In the genomic region with DNA sequence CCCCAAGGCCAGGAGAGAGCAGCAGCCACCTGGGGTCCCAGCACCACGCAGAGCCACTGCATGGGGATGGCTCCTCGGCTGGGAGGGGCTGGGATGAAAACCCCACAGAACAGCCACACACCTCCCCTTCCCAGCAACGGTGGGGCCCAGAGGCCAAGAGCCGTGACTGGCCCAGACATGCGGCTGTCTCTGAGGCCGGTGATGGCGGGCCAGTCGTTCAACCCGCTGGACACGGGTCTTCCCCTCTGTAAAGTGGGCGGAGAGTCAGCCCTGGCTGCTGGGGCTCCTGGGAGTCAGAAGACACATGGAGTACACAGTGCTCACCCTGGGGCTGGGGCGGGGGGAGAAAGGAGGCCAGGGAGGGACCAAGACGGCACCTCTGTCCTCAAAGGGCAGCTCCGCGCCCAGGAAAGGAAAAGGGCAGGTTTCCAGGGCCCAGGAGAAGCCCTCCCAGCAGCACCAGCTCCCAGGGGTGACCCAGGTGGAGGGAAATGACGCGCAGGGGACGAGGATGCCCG, we compare ENCODE assay signal across 16 cellular contexts. TPM values are rescaled to one million over a fixed set of nuclear protein-coding genes. Genes with fewer than 3 reads are reported as not detected.
DNase-seq lines count a peak whose midpoint lies in the region; ATAC-seq, FAIRE-seq and TF ChIP-seq lines count a peak whose summit lies in the region.
"Had no signal": no experiment of that assay in that cellular context is flagged by ENCODE, and none has a peak within 500 bp of the region (broad histone marks: within the 10 kb centered on the region; RNA-seq: fewer than 3 reads in every experiment).

No MANE protein-coding gene starts in this region.

- H3K27ac ChIP-seq in BLaER1 treated with 17β-estradiol and CSF1 and Interleukin-3, amounts not matched to agents 10 nM and 100 nM, result no peak overlapping the region
- H3K27ac ChIP-seq in foreskin keratinocyte, result no peak overlapping the region
- H3K27ac ChIP-seq: 22Rv1, pancreas, SK-N-MC, thoracic aorta, VCaP had no signal

- peaks cover 54 to 99% (median 94%) of the 10 kb centered on the region in 10 experiments for H3K4me1 ChIP-seq in BLaER1 treated with 17β-estradiol and CSF1 and Interleukin-3, amounts not matched to agents 10 nM and 100 nM
- no peaks in the 10 kb centered on the region for H3K4me1 ChIP-seq in foreskin keratinocyte
- H3K4me1 ChIP-seq: pancreas had no signal

- H3K4me2 ChIP-seq in BLaER1 treated with 17β-estradiol and CSF1 and Interleukin-3, amounts not matched to agents 10 nM and 100 nM, result peak overlapping the region; percentile 22 to 98 (median 84); a peak in 21 of 22 replicates

- H3K36me3 ChIP-seq in BLaER1 treated with 17β-estradiol and CSF1 and Interleukin-3, amounts not matched to agents 10 nM and 100 nM, result no peaks in the 10 kb centered on the region
- H3K36me3 ChIP-seq: pancreas, thoracic aorta had no signal

- no peaks in the 10 kb centered on the region for H3K9me3 ChIP-seq in BLaER1 treated with 17β-estradiol and CSF1 and Interleukin-3, amounts not matched to agents 10 nM and 100 nM (replicated peaks in 1 of 11)
- H3K9me3 ChIP-seq: pancreas, thoracic aorta had no signal

- no peak for FAIRE-seq in H54 (lab: Jason Lieb, UNC)
- FAIRE-seq: pancreas had no signal

- ATAC-seq in foreskin keratinocyte (peak; percentile 3), HG03196 (IDR thresholded peaks at IDR 0.05; ENCODE audit: unreplicated experiment) (no peak)
- ATAC-seq: pancreas had no signal

- DNase-seq in DMS 273 (lab: John Stamatoyannopoulos, UW; ENCODE audit: unreplicated experiment) (peak; percentile 48), DMS 273 treated with DMSO at 0.1 percent for 48 hours (lab: John Stamatoyannopoulos, UW) (no peak), OCI-M1 (lab: John Stamatoyannopoulos, UW) (peak; percentile 36), foreskin keratinocyte (no peak), H54 (ENCODE audit: insufficient read length, low spot score) (no peak), NCI-H2081 (lab: John Stamatoyannopoulos, UW) (no peak)
- DNase-seq: NCI-H1694; stimulated activated CD4-positive, alpha-beta T cell treated with anti-CD3 and anti-CD28 coated beads, Interleukin-12 subunit alpha, Interleukin-12 subunit beta, amount 100 ng/mL, for 4 hours had no signal

- peaks cover 0 to 54% (median 0%) of the 10 kb centered on the region in 11 experiments; a peak in 7 of 22 replicates for H3K27me3 ChIP-seq in BLaER1 treated with 17β-estradiol and CSF1 and Interleukin-3, amounts not matched to agents 10 nM and 100 nM
- H3K27me3 ChIP-seq in foreskin keratinocyte, result peaks cover 28% of the 10 kb centered on the region
- H3K27me3 ChIP-seq: pancreas had no signal

- H4K20me1 ChIP-seq in BLaER1 treated with 17β-estradiol and CSF1 and Interleukin-3, amounts not matched to agents 10 nM and 100 nM, result peaks cover 0 to 37% (median 18%) of the 10 kb centered on the region in 11 experiments; a peak in 12 of 22 replicates

- no peak overlapping the region for H3K9ac ChIP-seq in BLaER1 treated with 17β-estradiol and CSF1 and Interleukin-3, amounts not matched to agents 10 nM and 100 nM

- no peak for TF ChIP-seq POLR2A in H54 (IDR thresholded peaks at IDR 0.05; ENCODE audit: low read depth, low read length)

- H3K4me3 ChIP-seq in BLaER1 treated with 17β-estradiol and CSF1 and Interleukin-3, amounts not matched to agents 10 nM and 100 nM, result no peak overlapping the region
- H3K4me3 ChIP-seq: pancreas, SK-N-MC, thoracic aorta had no signal

- no peak for TF ChIP-seq CTCF in foreskin keratinocyte (conservative IDR thresholded peaks at IDR 0.05)

RNA-seq across cellular contexts. Expression of a gene that starts 2.9 kb away (rescaled TPM):
- 0.03 TPM in 1 of 2 replicates, not detected in the other for total RNA-seq in foreskin keratinocyte
- polyA plus RNA-seq in foreskin keratinocyte, result 0.01 and 0.03 TPM in 2 replicates
- total RNA-seq: thoracic aorta had no signal

RNA-seq across cellular contexts. Expression of a gene that starts 20.6 kb away (rescaled TPM):
- 3.6 and 6.2 TPM in 2 replicates for total RNA-seq in foreskin keratinocyte
- polyA plus RNA-seq in foreskin keratinocyte, result 3.4 and 5.3 TPM in 2 replicates
- polyA plus RNA-seq: IgD-negative memory B cell had no signal

RNA-seq across cellular contexts. Expression of a gene that starts 56.8 kb away (rescaled TPM):
- 17.9 and 25.2 TPM in 2 replicates for total RNA-seq in foreskin keratinocyte
- polyA plus RNA-seq in foreskin keratinocyte, result 30.9 and 48.7 TPM in 2 replicates

Comparison
In these comparisons a context has a peak if more than half of its experiments do, and no peak if none do; other contexts are left out.
1. DNase-seq: peak in DMS 273 (single experiment) and OCI-M1 (single experiment); none in DMS 273 treated with DMSO at 0.1 percent for 48 hours (single experiment), foreskin keratinocyte (0 of 2), H54 (single experiment) and NCI-H2081 (0 of 2).